Comparison of ENCODE assay signal across 31 cellular contexts in the genomic region with DNA sequence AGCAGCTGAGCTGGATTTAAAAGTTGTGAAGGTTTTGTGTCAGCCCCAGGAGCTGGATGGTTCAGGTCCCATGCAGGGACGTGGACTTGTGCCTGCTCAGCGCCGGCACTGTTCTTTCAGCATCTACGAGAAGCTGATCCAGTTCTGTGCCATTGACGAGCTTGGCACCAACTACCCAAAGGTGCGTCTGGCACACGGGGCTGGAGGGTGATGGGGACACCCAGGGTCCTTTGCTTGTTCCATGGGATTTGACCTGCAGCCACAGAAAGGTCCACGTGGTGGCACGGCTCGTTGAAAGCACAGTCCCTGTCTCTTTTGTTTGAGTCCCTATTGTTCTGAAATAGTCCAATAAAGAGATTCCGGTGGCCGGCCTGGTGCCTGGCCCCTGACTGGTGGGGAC.
"Had no signal": no experiment of that assay in that cellular context is flagged by ENCODE, and none has a peak within 500 bp of the region (broad histone marks: within the 10 kb centered on the region; RNA-seq: fewer than 3 reads in every experiment).

No MANE protein-coding gene starts in this region.

- DNase-seq: activated CD4-positive, alpha-beta T cell treated with anti-CD3 and anti-CD28 coated beads for 48 hours; activated CD4-positive, alpha-beta T cell treated with anti-CD3 and anti-CD28 coated beads, Interleukin-2, amount 50 U/mL, for 48 hours; activated CD8-positive, alpha-beta memory T cell treated with anti-CD3 and anti-CD28 coated beads, Interleukin-2, amount 50 U/mL, for 4 hours; activated effector memory CD4-positive, alpha-beta T cell treated with anti-CD3 and anti-CD28 coated beads, Interleukin-2, amount 50 U/mL, for 16 hours; activated naive CD4-positive, alpha-beta T cell treated with anti-CD3 and anti-CD28 coated beads for 36 hours; activated naive CD8-positive, alpha-beta T cell treated with anti-CD3 and anti-CD28 coated beads, Interleukin-2, amount 10 ng/mL, durations not matched to agents 7 days and 5 days; activated T-cell treated with anti-CD3 and anti-CD28 coated beads, Interleukin-2, amount 50 U/mL, for 1 hour; central memory CD4-positive, alpha-beta T cell; effector CD4-positive, alpha-beta T cell; glutamatergic neuron; left colon; natural killer cell; occipital lobe; psoas muscle; stimulated activated CD4-positive, alpha-beta T cell treated with anti-CD3 and anti-CD28 coated beads, Interleukin-1b, Interleukin-23, amount 100 ng/mL, for 48 hours; stimulated activated CD4-positive, alpha-beta T cell treated with anti-CD3 and anti-CD28 coated beads, Interleukin-4, amount 100 ng/mL, for 4 hours; stimulated activated CD8-positive, alpha-beta memory T cell treated with anti-CD3 and anti-CD28 coated beads, Interleukin-4, amount 100 ng/mL, for 48 hours; stimulated activated naive CD8-positive, alpha-beta T cell treated with anti-CD3 and anti-CD28 coated beads, Interleukin-15, amount 100 ng/mL, for 72 hours; T-helper 1 cell; thyroid gland; upper lobe of right lung had no signal

- H3K4me1 Mint-ChIP-seq: activated naive CD8-positive, alpha-beta T cell treated with anti-CD3 and anti-CD28 coated beads, Interleukin-2, amount 10 ng/mL, durations not matched to agents 7 days and 5 days; memory B cell; neural progenitor cell; stimulated activated naive CD8-positive, alpha-beta T cell treated with anti-CD3 and anti-CD28 coated beads, Interleukin-15, amount 100 ng/mL, for 72 hours had no signal

- H3K27ac ChIP-seq: ascending aorta, hepatocyte, neural progenitor cell, parathyroid adenoma, psoas muscle, thyroid gland, upper lobe of right lung had no signal

- H3K9me3 ChIP-seq: ascending aorta, psoas muscle, thyroid gland, upper lobe of right lung had no signal

- ATAC-seq: left colon; natural killer cell; psoas muscle; stimulated activated memory B cell treated with anti-CD40 and anti-IgM and Interleukin-4, amounts not matched to agents 10 μg/mL and 1 μg/mL and 100 μg/mL, for 72 hours; stimulated activated naive CD8-positive, alpha-beta T cell treated with anti-CD3 and anti-CD28 coated beads, Interleukin-15, amount 100 ng/mL, for 72 hours; upper lobe of right lung had no signal

- H3K27me3 ChIP-seq: ascending aorta, hepatocyte, neural progenitor cell, thyroid gland, upper lobe of right lung had no signal

- H3K36me3 ChIP-seq: neural progenitor cell had no signal

- H3K4me3 Mint-ChIP-seq: activated naive CD4-positive, alpha-beta T cell treated with anti-CD3 and anti-CD28 coated beads for 36 hours; activated naive CD8-positive, alpha-beta T cell treated with anti-CD3 and anti-CD28 coated beads, Interleukin-2, amount 10 ng/mL, durations not matched to agents 7 days and 5 days; activated T-helper 1 cell treated with anti-CD3 and anti-CD28 coated beads, Interleukin-12 subunit alpha, Interleukin-12 subunit beta, Interleukin-2, Interleukin-4 antibody, amounts not matched to agents 30 ng/mL and 10 ng/mL and 1 ng/mL, durations not matched to agents 14 hours and 24 hours and 36 hours; brain; dendritic cell treated with granulocyte-macrophage colony-stimulating factor and Interleukin-4, amounts not matched to agents 40 ng/mL and 50 ng/mL, for 4 days; memory B cell; natural killer cell; neural progenitor cell; stimulated activated memory B cell treated with anti-CD40 and anti-IgM and Interleukin-4, amounts not matched to agents 10 μg/mL and 1 μg/mL and 100 μg/mL, for 72 hours; stimulated activated naive CD8-positive, alpha-beta T cell treated with anti-CD3 and anti-CD28 coated beads, Interleukin-15, amount 100 ng/mL, for 72 hours had no signal

- H3K4me3 ChIP-seq: ascending aorta, hepatocyte, neural progenitor cell, psoas muscle, smooth muscle cell, thyroid gland, upper lobe of right lung had no signal

- H3K27me3 Mint-ChIP-seq: activated naive CD8-positive, alpha-beta T cell treated with anti-CD3 and anti-CD28 coated beads, Interleukin-2, amount 10 ng/mL, durations not matched to agents 7 days and 5 days; brain; dendritic cell treated with granulocyte-macrophage colony-stimulating factor and Interleukin-4, amounts not matched to agents 40 ng/mL and 50 ng/mL, for 4 days; memory B cell; stimulated activated memory B cell treated with anti-CD40 and anti-IgM and Interleukin-4, amounts not matched to agents 10 μg/mL and 1 μg/mL and 100 μg/mL, for 72 hours; stimulated activated naive CD8-positive, alpha-beta T cell treated with anti-CD3 and anti-CD28 coated beads, Interleukin-15, amount 100 ng/mL, for 72 hours had no signal

- H3K27ac Mint-ChIP-seq: activated naive CD4-positive, alpha-beta T cell treated with anti-CD3 and anti-CD28 coated beads for 36 hours; activated naive CD8-positive, alpha-beta T cell treated with anti-CD3 and anti-CD28 coated beads, Interleukin-2, amount 10 ng/mL, durations not matched to agents 7 days and 5 days; activated T-helper 1 cell treated with anti-CD3 and anti-CD28 coated beads, Interleukin-12 subunit alpha, Interleukin-12 subunit beta, Interleukin-2, Interleukin-4 antibody, amounts not matched to agents 30 ng/mL and 10 ng/mL and 1 ng/mL, durations not matched to agents 14 hours and 24 hours and 36 hours; dendritic cell treated with granulocyte-macrophage colony-stimulating factor and Interleukin-4, amounts not matched to agents 40 ng/mL and 50 ng/mL, for 4 days; memory B cell; natural killer cell; neural progenitor cell; stimulated activated memory B cell treated with anti-CD40 and anti-IgM and Interleukin-4, amounts not matched to agents 10 μg/mL and 1 μg/mL and 100 μg/mL, for 72 hours had no signal

- H3K4me1 ChIP-seq: ascending aorta, neural progenitor cell had no signal

- H3K9me3 Mint-ChIP-seq: activated naive CD4-positive, alpha-beta T cell treated with anti-CD3 and anti-CD28 coated beads for 36 hours; activated naive CD8-positive, alpha-beta T cell treated with anti-CD3 and anti-CD28 coated beads, Interleukin-2, amount 10 ng/mL, durations not matched to agents 7 days and 5 days; activated T-helper 1 cell treated with anti-CD3 and anti-CD28 coated beads, Interleukin-12 subunit alpha, Interleukin-12 subunit beta, Interleukin-2, Interleukin-4 antibody, amounts not matched to agents 30 ng/mL and 10 ng/mL and 1 ng/mL, durations not matched to agents 14 hours and 24 hours and 36 hours; brain; dendritic cell treated with granulocyte-macrophage colony-stimulating factor and Interleukin-4, amounts not matched to agents 40 ng/mL and 50 ng/mL, for 4 days; memory B cell; natural killer cell; neural progenitor cell; stimulated activated memory B cell treated with anti-CD40 and anti-IgM and Interleukin-4, amounts not matched to agents 10 μg/mL and 1 μg/mL and 100 μg/mL, for 72 hours; stimulated activated naive CD8-positive, alpha-beta T cell treated with anti-CD3 and anti-CD28 coated beads, Interleukin-15, amount 100 ng/mL, for 72 hours had no signal
